In genomic region chr6:21899708-21900107, GRCh38 we compare ENCODE assay signal across 25 cellular contexts.
"Had no signal": no experiment of that assay in that cellular context is flagged by ENCODE, and none has a peak within 500 bp of the region (broad histone marks: within the 10 kb centered on the region; RNA-seq: fewer than 3 reads in every experiment).

No MANE protein-coding gene starts in this region.

- H3K36me3 ChIP-seq: breast epithelium, heart left ventricle, pancreas, suprapubic skin, tibial artery, upper lobe of right lung had no signal

- H3K27me3 ChIP-seq: breast epithelium, foreskin keratinocyte, heart left ventricle, pancreas, suprapubic skin, tibial artery, upper lobe of right lung had no signal

- DNase-seq: activated CD4-positive, alpha-beta T cell treated with anti-CD3 and anti-CD28 coated beads for 4 hours; activated CD4-positive, alpha-beta T cell treated with anti-CD3 and anti-CD28 coated beads, Interleukin-2, amount 50 U/mL, for 4 hours; activated naive CD4-positive, alpha-beta T cell; activated T-cell treated with anti-CD3 and anti-CD28 coated beads for 4 hours; activated T-cell treated with anti-CD3 and anti-CD28 coated beads, Interleukin-2, amount 50 U/mL, for 72 hours; effector CD8-positive, alpha-beta T cell; foreskin keratinocyte; heart left ventricle; hypothalamus; left cardiac atrium; naive thymus-derived CD8-positive, alpha-beta T cell; nucleus accumbens; pancreas; psoas muscle; stimulated activated CD4-positive, alpha-beta T cell treated with anti-CD3 and anti-CD28 coated beads, Interleukin-15, amount 100 ng/mL, for 24 hours; stimulated activated CD4-positive, alpha-beta T cell treated with anti-CD3 and anti-CD28 coated beads, Interleukin-2, amount 100 ng/mL, for 24 hours; stimulated activated naive CD4-positive, alpha-beta T cell; T-helper 17 cell; T1000; tibial artery; upper lobe of right lung had no signal

- H3K9me3 ChIP-seq: breast epithelium, heart left ventricle, pancreas, psoas muscle, suprapubic skin, tibial artery, upper lobe of right lung had no signal

- H3K27ac ChIP-seq: breast epithelium, foreskin keratinocyte, heart left ventricle, pancreas, psoas muscle, suprapubic skin, tibial artery, upper lobe of right lung had no signal

- H3K4me3 ChIP-seq: breast epithelium, heart left ventricle, pancreas, psoas muscle, suprapubic skin, tibial artery, upper lobe of right lung had no signal

- H3K4me1 ChIP-seq: breast epithelium, foreskin keratinocyte, heart left ventricle, pancreas, psoas muscle, suprapubic skin, tibial artery, upper lobe of right lung had no signal

- FAIRE-seq: islet of Langerhans, pancreas had no signal

- ATAC-seq: activated naive CD4-positive, alpha-beta T cell treated with anti-CD3 and anti-CD28 coated beads, Interleukin-2, amount 50 U/mL, for 72 hours; activated T-cell treated with anti-CD3 and anti-CD28 coated beads, Interleukin-2, amount 50 U/mL, for 72 hours; foreskin keratinocyte; heart left ventricle; naive thymus-derived CD8-positive, alpha-beta T cell; pancreas; psoas muscle; T-helper 17 cell; upper lobe of right lung had no signal
